In genomic region chr21:45974073-45975016, GRCh38 we compare ENCODE assay signal across 8 cellular contexts. TPM values are rescaled to one million over a fixed set of nuclear protein-coding genes. Genes with fewer than 3 reads are reported as not detected.
DNase-seq lines count a peak whose midpoint lies in the region; ATAC-seq, FAIRE-seq and TF ChIP-seq lines count a peak whose summit lies in the region.

No MANE protein-coding gene starts in this region.

- DNase-seq in COLO829 (ENCODE audit: low spot score) = peak; percentile 93
- DNase-seq in activated T-helper 2 cell treated with anti-CD3 and anti-CD28 coated beads, Interferon-gamma antibody, Interleukin-2, Interleukin-4, amounts not matched to agents 10 μg/mL and 5 μg/mL and 100 μg/mL, durations not matched to agents 14 hours and 24 hours and 36 hours (ENCODE audit: low spot score) = no peak
- no peak for DNase-seq in neural crest cell (ENCODE audit: low read depth, low spot score)
- no peak for DNase-seq in GM19239 (ENCODE audit: insufficient read length, low spot score)

- no peaks in the 10 kb centered on the region for H3K36me3 ChIP-seq in gastroesophageal sphincter

- FAIRE-seq in GM19239 (lab: Jason Lieb, UNC) = no peak

- H3K4me3 ChIP-seq in gastroesophageal sphincter = peak overlapping the region; percentile 36 to 58

- no peaks in the 10 kb centered on the region for H3K27me3 ChIP-seq in gastroesophageal sphincter

- 0% methylated on average over 5 of the region's 59 CpGs; no CpG with 5 or more reads in 1 of the 2 donors for WGBS in gastroesophageal sphincter (ENCODE audit: low coverage in 1 of 2), 2 donors

- no peaks in the 10 kb centered on the region for H3K9me3 ChIP-seq in gastroesophageal sphincter

- H3K4me3 Mint-ChIP-seq in activated T-helper 2 cell treated with anti-CD3 and anti-CD28 coated beads, Interferon-gamma antibody, Interleukin-2, Interleukin-4, amounts not matched to agents 10 μg/mL and 5 μg/mL and 100 μg/mL, durations not matched to agents 14 hours and 24 hours and 36 hours (ENCODE audit: low read depth) = peak overlapping the region; percentile 79
- peak overlapping the region; percentile 77 for H3K4me3 Mint-ChIP-seq in neural crest cell

- H3K27ac ChIP-seq in gastroesophageal sphincter = peak overlapping the region; percentile 94 to 99 (median 97)

- peaks cover 0 to 94% (median 53%) of the 10 kb centered on the region in 3 donors for H3K4me1 ChIP-seq in gastroesophageal sphincter

- no peak for TF ChIP-seq POLR2A in gastroesophageal sphincter (IDR thresholded peaks at IDR 0.05)

- no peaks in the 10 kb centered on the region for H3K36me3 Mint-ChIP-seq in activated T-helper 2 cell treated with anti-CD3 and anti-CD28 coated beads, Interferon-gamma antibody, Interleukin-2, Interleukin-4, amounts not matched to agents 10 μg/mL and 5 μg/mL and 100 μg/mL, durations not matched to agents 14 hours and 24 hours and 36 hours (ENCODE audit: low read depth)
- no peaks in the 10 kb centered on the region for H3K36me3 Mint-ChIP-seq in neural crest cell (ENCODE audit: low read depth)

- H3K27ac Mint-ChIP-seq in activated T-helper 2 cell treated with anti-CD3 and anti-CD28 coated beads, Interferon-gamma antibody, Interleukin-2, Interleukin-4, amounts not matched to agents 10 μg/mL and 5 μg/mL and 100 μg/mL, durations not matched to agents 14 hours and 24 hours and 36 hours = no peak overlapping the region
- H3K27ac Mint-ChIP-seq in neural crest cell (ENCODE audit: unreplicated experiment) = peak overlapping the region; percentile 75

- H3K4me1 Mint-ChIP-seq in activated T-helper 2 cell treated with anti-CD3 and anti-CD28 coated beads, Interferon-gamma antibody, Interleukin-2, Interleukin-4, amounts not matched to agents 10 μg/mL and 5 μg/mL and 100 μg/mL, durations not matched to agents 14 hours and 24 hours and 36 hours (ENCODE audit: low read depth) = peaks cover 10% of the 10 kb centered on the region
- peaks cover 29% of the 10 kb centered on the region for H3K4me1 Mint-ChIP-seq in neural crest cell

- ATAC-seq in HG02642 (IDR thresholded peaks at IDR 0.05; ENCODE audit: poor library complexity, unreplicated experiment) (peak; percentile 12), gastroesophageal sphincter (peak; percentile 19), GM21529 (IDR thresholded peaks at IDR 0.05; ENCODE audit: unreplicated experiment) (no peak), HG02870 (IDR thresholded peaks at IDR 0.05; ENCODE audit: unreplicated experiment) (no peak)

- H3K27me3 Mint-ChIP-seq in activated T-helper 2 cell treated with anti-CD3 and anti-CD28 coated beads, Interferon-gamma antibody, Interleukin-2, Interleukin-4, amounts not matched to agents 10 μg/mL and 5 μg/mL and 100 μg/mL, durations not matched to agents 14 hours and 24 hours and 36 hours (ENCODE audit: low read depth) = peaks cover 23% of the 10 kb centered on the region
- H3K27me3 Mint-ChIP-seq in neural crest cell (ENCODE audit: low read depth) = peaks cover 31% of the 10 kb centered on the region

- intact Hi-C loops in activated T-helper 2 cell treated with anti-CD3 and anti-CD28 coated beads, Interferon-gamma antibody, Interleukin-2, Interleukin-4, amounts not matched to agents 10 μg/mL and 5 μg/mL and 100 μg/mL, durations not matched to agents 14 hours and 24 hours and 36 hours (cut with micrococcal nuclease) = loop anchor here (5.0 to 10.0 kb wide), 3 partner anchors 168 to 350 kb away; partner anchors contain the start of genes C21orf58, LSS and PCNT

- TF ChIP-seq CTCF in gastroesophageal sphincter (IDR thresholded peaks at IDR 0.05) (no peak), neural crest cell (conservative IDR thresholded peaks at IDR 0.05) (no peak)

- no peak for TF ChIP-seq EP300 in gastroesophageal sphincter (IDR thresholded peaks at IDR 0.05)

- H3K9me3 Mint-ChIP-seq in activated T-helper 2 cell treated with anti-CD3 and anti-CD28 coated beads, Interferon-gamma antibody, Interleukin-2, Interleukin-4, amounts not matched to agents 10 μg/mL and 5 μg/mL and 100 μg/mL, durations not matched to agents 14 hours and 24 hours and 36 hours = no peaks in the 10 kb centered on the region
- H3K9me3 Mint-ChIP-seq in neural crest cell = no peaks in the 10 kb centered on the region

RNA-seq across cellular contexts. Expression of gene COL6A1, which starts 7.2 kb away (rescaled TPM):
- 0.23 and 0.37 TPM in 2 replicates for total RNA-seq in activated T-helper 2 cell treated with anti-CD3 and anti-CD28 coated beads, Interferon-gamma antibody, Interleukin-2, Interleukin-4, amounts not matched to agents 10 μg/mL and 5 μg/mL and 100 μg/mL, durations not matched to agents 14 hours and 24 hours and 36 hours
- total RNA-seq in gastroesophageal sphincter (1,000 to 10,000 TPM in 2 of 4 donors, 100 to 1,000 TPM in 2; 477 to 1,231 (median 878) TPM), neural crest cell (118 and 120 TPM in 2 replicates)

Comparison
In these comparisons a context has a peak if more than half of its experiments do, and no peak if none do; other contexts are left out.
1. ATAC-seq: peak in HG02642 (single experiment) and gastroesophageal sphincter (single experiment); none in GM21529 (single experiment) and HG02870 (single experiment).
2. RNA of gene COL6A1, which starts 7.2 kb away (total RNA-seq): 477 to 1,231 TPM in gastroesophageal sphincter and 118 to 120 TPM in neural crest cell; 0.23 to 0.37 TPM in activated T-helper 2 cell treated with anti-CD3 and anti-CD28 coated beads, Interferon-gamma antibody, Interleukin-2, Interleukin-4, amounts not matched to agents 10 μg/mL and 5 μg/mL and 100 μg/mL, durations not matched to agents 14 hours and 24 hours and 36 hours; every median in the first group is over 10 times any median in the second.